Comparison of ENCODE assay signal across 1 cellular context in genomic region chr13:110195547-110196485, GRCh38.
TF ChIP-seq lines count a peak whose summit lies in the region.

No MANE protein-coding gene starts in this region.

TF ChIP-seq in IMR-90, 13 proteins besides CTCF, POLR2A, EP300 and RAD21 (continued from another document):
- no peak for TF ChIP-seq ELK1 (IDR thresholded peaks at IDR 0.05; ENCODE audit: borderline replicate concordance, low read depth, low read length)
